Comparison of ENCODE assay signal across 32 cellular contexts in genomic region chr2:27972311-27972710, GRCh38.
"Had no signal": no experiment of that assay in that cellular context is flagged by ENCODE, and none has a peak within 500 bp of the region (broad histone marks: within the 10 kb centered on the region; RNA-seq: fewer than 3 reads in every experiment).

No MANE protein-coding gene starts in this region.

- H3K4me3 Mint-ChIP-seq: activated CD4-positive, alpha-beta memory T cell treated with anti-CD3 and anti-CD28 coated beads, Interleukin-2, amount 10 ng/mL, durations not matched to agents 7 days and 5 days; activated CD4-positive, alpha-beta T cell treated with anti-CD3 and anti-CD28 coated beads, Interleukin-2, amount 10 ng/mL, durations not matched to agents 7 days and 5 days; activated naive CD8-positive, alpha-beta T cell; endodermal cell; T-cell; WTC11 had no signal

- H3K27me3 Mint-ChIP-seq: activated CD4-positive, alpha-beta memory T cell treated with anti-CD3 and anti-CD28 coated beads, Interleukin-2, amount 10 ng/mL, durations not matched to agents 7 days and 5 days; activated CD4-positive, alpha-beta T cell treated with anti-CD3 and anti-CD28 coated beads, Interleukin-2, amount 10 ng/mL, durations not matched to agents 7 days and 5 days; activated naive CD8-positive, alpha-beta T cell; T-cell had no signal

- H3K36me3 ChIP-seq: esophagus muscularis mucosa, gastrocnemius medialis, heart left ventricle had no signal

- DNase-seq: activated CD4-positive, alpha-beta memory T cell treated with anti-CD3 and anti-CD28 coated beads, Interleukin-2, amount 10 ng/mL, durations not matched to agents 7 days and 5 days; activated CD4-positive, alpha-beta T cell treated with anti-CD3 and anti-CD28 coated beads for 1 hour; activated CD4-positive, alpha-beta T cell treated with anti-CD3 and anti-CD28 coated beads for 4 hours; activated CD4-positive, alpha-beta T cell treated with anti-CD3 and anti-CD28 coated beads, Interleukin-2, amount 10 ng/mL, durations not matched to agents 7 days and 5 days; activated CD4-positive, alpha-beta T cell treated with anti-CD3 and anti-CD28 coated beads, Interleukin-2, amount 50 U/mL, for 4 hours; activated CD8-positive, alpha-beta memory T cell treated with anti-CD3 and anti-CD28 coated beads, Interleukin-2, amount 50 U/mL, for 48 hours; activated gamma-delta T cell; activated naive CD4-positive, alpha-beta T cell treated with anti-CD3 and anti-CD28 coated beads, Interleukin-2, amount 50 U/mL, for 16 hours; activated naive CD4-positive, alpha-beta T cell treated with Interleukin-2 at 50 U/mL for 16 hours; activated T-cell treated with anti-CD3 and anti-CD28 coated beads for 4 hours; activated T-cell treated with anti-CD3 and anti-CD28 coated beads, Interleukin-2, amount 50 U/mL, for 48 hours; amniotic stem cell; anterior cingulate cortex; body of pancreas; caudate nucleus; cortex of kidney; dorsolateral prefrontal cortex; effector memory CD4-positive, alpha-beta T cell; endodermal cell; erythroblast; foreskin keratinocyte; gastrocnemius medialis; glutamatergic neuron; heart left ventricle; SW 1271; T-cell; T-helper 2 cell had no signal

- H3K27ac Mint-ChIP-seq: activated CD4-positive, alpha-beta memory T cell treated with anti-CD3 and anti-CD28 coated beads, Interleukin-2, amount 10 ng/mL, durations not matched to agents 7 days and 5 days; activated CD4-positive, alpha-beta T cell treated with anti-CD3 and anti-CD28 coated beads, Interleukin-2, amount 10 ng/mL, durations not matched to agents 7 days and 5 days; activated naive CD8-positive, alpha-beta T cell; endodermal cell; T-cell; WTC11 had no signal

- ATAC-seq: body of pancreas, foreskin keratinocyte, gastrocnemius medialis, heart left ventricle, T-cell, WTC11 had no signal

- H3K4me3 ChIP-seq: body of pancreas, dorsolateral prefrontal cortex, esophagus muscularis mucosa, gastrocnemius medialis, heart left ventricle had no signal

- H3K4me1 ChIP-seq: body of pancreas had no signal

- H3K4me1 Mint-ChIP-seq: endodermal cell had no signal

- FAIRE-seq: colon had no signal

- H3K27me3 ChIP-seq: body of pancreas, dorsolateral prefrontal cortex, esophagus muscularis mucosa, foreskin keratinocyte, gastrocnemius medialis, heart left ventricle had no signal

- H3K27ac ChIP-seq: body of pancreas, dorsolateral prefrontal cortex, esophagus muscularis mucosa, foreskin keratinocyte, gastrocnemius medialis, heart left ventricle, VCaP had no signal

- H3K9me3 ChIP-seq: esophagus muscularis mucosa, gastrocnemius medialis had no signal
